2 cellular contexts compared by ENCODE assay signal in the genomic region with DNA sequence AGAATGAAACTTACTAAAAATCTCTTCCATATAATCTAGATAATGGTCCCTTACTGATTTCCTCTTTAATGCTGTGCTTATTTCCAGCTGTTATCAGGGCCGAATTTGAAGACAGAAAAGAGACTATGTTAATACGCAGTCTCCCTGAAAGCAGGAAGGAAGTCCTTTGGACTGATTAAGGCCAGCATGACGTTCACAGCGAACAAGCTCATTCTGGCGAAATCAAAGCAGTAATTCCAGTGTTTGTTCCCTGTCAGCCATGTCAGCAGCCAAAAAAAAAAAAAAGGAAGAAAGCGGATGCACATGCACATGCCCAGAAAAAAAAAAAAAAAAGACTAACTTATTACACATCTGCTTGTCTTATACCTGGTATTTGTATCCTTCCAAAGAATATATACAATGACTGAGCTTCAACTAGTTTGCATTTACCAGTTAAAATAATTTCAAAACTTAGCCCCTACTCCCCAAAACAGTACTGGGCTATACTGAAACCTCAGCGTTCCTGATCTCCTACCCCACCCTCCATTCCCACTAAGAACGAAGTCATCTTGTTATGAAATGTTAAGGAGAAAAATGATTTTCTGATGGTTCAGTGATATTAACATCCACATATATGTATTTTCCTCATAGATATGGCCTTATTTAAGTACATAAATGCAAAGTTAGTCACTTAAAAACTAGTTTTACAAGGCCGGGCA.
TF ChIP-seq lines count a peak whose summit lies in the region.

No MANE protein-coding gene starts in this region.

TF ChIP-seq in GM12878, 131 proteins besides CTCF, POLR2A, EP300 and RAD21:
- no peak for TF ChIP-seq SIX5 (IDR thresholded peaks at IDR 0.05; ENCODE audit: low read depth, low read length, severe bottlenecking)
- TF ChIP-seq, protein P1, sequence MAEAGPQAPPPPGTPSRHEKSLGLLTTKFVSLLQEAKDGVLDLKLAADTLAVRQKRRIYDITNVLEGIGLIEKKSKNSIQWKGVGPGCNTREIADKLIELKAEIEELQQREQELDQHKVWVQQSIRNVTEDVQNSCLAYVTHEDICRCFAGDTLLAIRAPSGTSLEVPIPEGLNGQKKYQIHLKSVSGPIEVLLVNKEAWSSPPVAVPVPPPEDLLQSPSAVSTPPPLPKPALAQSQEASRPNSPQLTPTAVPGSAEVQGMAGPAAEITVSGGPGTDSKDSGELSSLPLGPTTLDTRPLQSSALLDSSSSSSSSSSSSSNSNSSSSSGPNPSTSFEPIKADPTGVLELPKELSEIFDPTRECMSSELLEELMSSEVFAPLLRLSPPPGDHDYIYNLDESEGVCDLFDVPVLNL (IDR thresholded peaks at IDR 0.05; ENCODE audit: low read depth, low read length), result no peak
- no peak for TF ChIP-seq ZSCAN29 (IDR thresholded peaks at IDR 0.05)
- no peak for TF ChIP-seq PAX8 (IDR thresholded peaks at IDR 0.05)
- no peak for TF ChIP-seq MXI1 (IDR thresholded peaks at IDR 0.05; ENCODE audit: low read depth, low read length)
- no peak for TF ChIP-seq ZNF24 (IDR thresholded peaks at IDR 0.05)
- TF ChIP-seq CBFB (IDR thresholded peaks at IDR 0.05; ENCODE audit: low read depth), result no peak
- no peak for TF ChIP-seq POU2F2 (IDR thresholded peaks at IDR 0.05; ENCODE audit: borderline replicate concordance, low read depth, low read length)
- TF ChIP-seq BCL11A (IDR thresholded peaks at IDR 0.05; ENCODE audit: low read depth, low read length), result no peak
- no peak for TF ChIP-seq BRCA1 (IDR thresholded peaks at IDR 0.05; ENCODE audit: low read depth, low read length)
- TF ChIP-seq ZNF207 (IDR thresholded peaks at IDR 0.05; ENCODE audit: borderline replicate concordance), result no peak
- TF ChIP-seq YY1 (IDR thresholded peaks at IDR 0.05; ENCODE audit: low read depth, low read length), result no peak
- TF ChIP-seq, protein P2, sequence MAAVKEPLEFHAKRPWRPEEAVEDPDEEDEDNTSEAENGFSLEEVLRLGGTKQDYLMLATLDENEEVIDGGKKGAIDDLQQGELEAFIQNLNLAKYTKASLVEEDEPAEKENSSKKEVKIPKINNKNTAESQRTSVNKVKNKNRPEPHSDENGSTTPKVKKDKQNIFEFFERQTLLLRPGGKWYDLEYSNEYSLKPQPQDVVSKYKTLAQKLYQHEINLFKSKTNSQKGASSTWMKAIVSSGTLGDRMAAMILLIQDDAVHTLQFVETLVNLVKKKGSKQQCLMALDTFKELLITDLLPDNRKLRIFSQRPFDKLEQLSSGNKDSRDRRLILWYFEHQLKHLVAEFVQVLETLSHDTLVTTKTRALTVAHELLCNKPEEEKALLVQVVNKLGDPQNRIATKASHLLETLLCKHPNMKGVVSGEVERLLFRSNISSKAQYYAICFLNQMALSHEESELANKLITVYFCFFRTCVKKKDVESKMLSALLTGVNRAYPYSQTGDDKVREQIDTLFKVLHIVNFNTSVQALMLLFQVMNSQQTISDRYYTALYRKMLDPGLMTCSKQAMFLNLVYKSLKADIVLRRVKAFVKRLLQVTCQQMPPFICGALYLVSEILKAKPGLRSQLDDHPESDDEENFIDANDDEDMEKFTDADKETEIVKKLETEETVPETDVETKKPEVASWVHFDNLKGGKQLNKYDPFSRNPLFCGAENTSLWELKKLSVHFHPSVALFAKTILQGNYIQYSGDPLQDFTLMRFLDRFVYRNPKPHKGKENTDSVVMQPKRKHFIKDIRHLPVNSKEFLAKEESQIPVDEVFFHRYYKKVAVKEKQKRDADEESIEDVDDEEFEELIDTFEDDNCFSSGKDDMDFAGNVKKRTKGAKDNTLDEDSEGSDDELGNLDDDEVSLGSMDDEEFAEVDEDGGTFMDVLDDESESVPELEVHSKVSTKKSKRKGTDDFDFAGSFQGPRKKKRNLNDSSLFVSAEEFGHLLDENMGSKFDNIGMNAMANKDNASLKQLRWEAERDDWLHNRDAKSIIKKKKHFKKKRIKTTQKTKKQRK (IDR thresholded peaks at IDR 0.05; ENCODE audit: low read depth, low read length), result no peak
- no peak for TF ChIP-seq CHD4 (IDR thresholded peaks at IDR 0.05)
- TF ChIP-seq, protein P3, sequence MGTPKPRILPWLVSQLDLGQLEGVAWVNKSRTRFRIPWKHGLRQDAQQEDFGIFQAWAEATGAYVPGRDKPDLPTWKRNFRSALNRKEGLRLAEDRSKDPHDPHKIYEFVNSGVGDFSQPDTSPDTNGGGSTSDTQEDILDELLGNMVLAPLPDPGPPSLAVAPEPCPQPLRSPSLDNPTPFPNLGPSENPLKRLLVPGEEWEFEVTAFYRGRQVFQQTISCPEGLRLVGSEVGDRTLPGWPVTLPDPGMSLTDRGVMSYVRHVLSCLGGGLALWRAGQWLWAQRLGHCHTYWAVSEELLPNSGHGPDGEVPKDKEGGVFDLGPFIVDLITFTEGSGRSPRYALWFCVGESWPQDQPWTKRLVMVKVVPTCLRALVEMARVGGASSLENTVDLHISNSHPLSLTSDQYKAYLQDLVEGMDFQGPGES (IDR thresholded peaks at IDR 0.05), result no peak
- TF ChIP-seq RELA (IDR thresholded peaks at IDR 0.05; ENCODE audit: borderline replicate concordance, partially characterized antibody), result no peak
- TF ChIP-seq, protein P4, sequence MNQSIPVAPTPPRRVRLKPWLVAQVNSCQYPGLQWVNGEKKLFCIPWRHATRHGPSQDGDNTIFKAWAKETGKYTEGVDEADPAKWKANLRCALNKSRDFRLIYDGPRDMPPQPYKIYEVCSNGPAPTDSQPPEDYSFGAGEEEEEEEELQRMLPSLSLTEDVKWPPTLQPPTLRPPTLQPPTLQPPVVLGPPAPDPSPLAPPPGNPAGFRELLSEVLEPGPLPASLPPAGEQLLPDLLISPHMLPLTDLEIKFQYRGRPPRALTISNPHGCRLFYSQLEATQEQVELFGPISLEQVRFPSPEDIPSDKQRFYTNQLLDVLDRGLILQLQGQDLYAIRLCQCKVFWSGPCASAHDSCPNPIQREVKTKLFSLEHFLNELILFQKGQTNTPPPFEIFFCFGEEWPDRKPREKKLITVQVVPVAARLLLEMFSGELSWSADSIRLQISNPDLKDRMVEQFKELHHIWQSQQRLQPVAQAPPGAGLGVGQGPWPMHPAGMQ (IDR thresholded peaks at IDR 0.05; ENCODE audit: borderline replicate concordance), result no peak
- TF ChIP-seq MTA2 (IDR thresholded peaks at IDR 0.05; ENCODE audit: low read depth), result no peak
- TF ChIP-seq JUND (IDR thresholded peaks at IDR 0.05; ENCODE audit: low read depth, low read length), result no peak

TF ChIP-seq in GM12891, 5 proteins besides CTCF, POLR2A, EP300 and RAD21:
- TF ChIP-seq POLR2AphosphoS5 (IDR thresholded peaks at IDR 0.05; ENCODE audit: low read depth, low read length), result no peak
